ENCODE assay signal across 20 cellular contexts in genomic region chr14:30756594-30756993, GRCh38.
DNase-seq lines count a peak whose midpoint lies in the region; ATAC-seq, FAIRE-seq and TF ChIP-seq lines count a peak whose summit lies in the region.
"Had no signal": no experiment of that assay in that cellular context is flagged by ENCODE, and none has a peak within 500 bp of the region (broad histone marks: within the 10 kb centered on the region; RNA-seq: fewer than 3 reads in every experiment).

No MANE protein-coding gene starts in this region.

- CTCF ChIA-PET in HepG2 (lab: Yijun Ruan, JAX; ENCODE audit: low intra/inter-chr PET ratio, low total read pairs) = no interaction called here

- no peak for TF ChIP-seq EP300 in HepG2 (IDR thresholded peaks at IDR 0.05; ENCODE audit: low read depth in 2 of 2, low read length in 2 of 2)
- no peak for TF ChIP-seq EP300 in HepG2 (CRISPR knock-in tag; IDR thresholded peaks at IDR 0.05; ENCODE audit: borderline replicate concordance)

- H3K27ac ChIP-seq in HepG2 (ENCODE audit: extremely low read length, insufficient read depth, low read length) (no peak overlapping the region), right lobe of liver (no peak overlapping the region), WERI-Rb-1 (no peak overlapping the region)
- H3K27ac ChIP-seq: Peyer's patch had no signal

- DNase-seq in HepG2 (ENCODE audit: low spot score) (no peak), right lobe of liver (no peak), NB4 (ENCODE audit: low read depth) (peak; percentile 6), WERI-Rb-1 (no peak), pons (ENCODE audit: low spot score) (peak; percentile 7), chondrocyte (ENCODE audit: low spot score) (no peak)
- DNase-seq: COR-L47, KBM-7, NCI-H1105, NCI-H1694 treated with DMSO at 0.1 percent for 48 hours, NCI-H2171, NCI-H446, NCI-H748 treated with DMSO at 0.1 percent for 48 hours, Peyer's patch, Right ventricle myocardium superior had no signal

- no peaks in the 10 kb centered on the region for H3K79me2 ChIP-seq in HepG2 (ENCODE audit: insufficient read depth, low read length)

- no peak for TF ChIP-seq RAD21 in HepG2 (CRISPR knock-in tag; IDR thresholded peaks at IDR 0.05)

- H3K4me3 Mint-ChIP-seq in chondrocyte (ENCODE audit: unreplicated experiment) = no peak overlapping the region

- no peaks in the 10 kb centered on the region for H3K36me3 ChIP-seq in HepG2 (replicated peaks in 1 of 2; ENCODE audit: control insufficient read depth in 1 of 2, insufficient read depth in 2 of 2, low read length in 2 of 2)
- H3K36me3 ChIP-seq in right lobe of liver = no peaks in the 10 kb centered on the region
- H3K36me3 ChIP-seq in WERI-Rb-1 = no peaks in the 10 kb centered on the region
- H3K36me3 ChIP-seq: HAP-1, Peyer's patch had no signal

- no peaks in the 10 kb centered on the region for H3K4me1 Mint-ChIP-seq in chondrocyte (ENCODE audit: low read depth)

- H3K4me1 ChIP-seq in HepG2 (ENCODE audit: insufficient read depth, low read length) (peaks cover 7% of the 10 kb centered on the region), right lobe of liver (no peaks in the 10 kb centered on the region)
- H3K4me1 ChIP-seq: HAP-1, Peyer's patch had no signal

- ATAC-seq in HepG2 (peak; percentile 28; the same call in 2 of the 3 replicates), right lobe of liver (no peak), HG02973 (IDR thresholded peaks at IDR 0.05; ENCODE audit: unreplicated experiment) (no peak), GM19023 (IDR thresholded peaks at IDR 0.05; ENCODE audit: unreplicated experiment) (no peak)
- ATAC-seq: SK-N-SH treated with all-trans-retinoic acid at 6 μM for 48 hours had no signal

- no peak overlapping the region for H3K4me2 ChIP-seq in HepG2 (ENCODE audit: low read depth, low read length)

- no TSS peak for BruUV-seq in HepG2 (replicated peaks; lab: Mats Ljungman, UMichigan)

- H3K9ac ChIP-seq in HepG2 (ENCODE audit: insufficient read depth, low read depth, low read length) = no peak overlapping the region

- H3K27ac Mint-ChIP-seq in chondrocyte (ENCODE audit: unreplicated experiment) = no peak overlapping the region

- no peak for FAIRE-seq in HepG2 (lab: Jason Lieb, UNC)
- FAIRE-seq: GM19239 had no signal

- H3K27me3 ChIP-seq in HepG2 (ENCODE audit: control insufficient read depth in 1 of 2, insufficient read depth in 2 of 2, low read length in 2 of 2) (peaks cover 0 to 18% of the 10 kb centered on the region in 2 experiments; a peak in 2 of 5 replicates), right lobe of liver (no peaks in the 10 kb centered on the region), WERI-Rb-1 (ENCODE audit: insufficient read depth, low read depth, severe bottlenecking) (no peaks in the 10 kb centered on the region)
- H3K27me3 ChIP-seq: Peyer's patch had no signal

- H3K4me3 ChIP-seq in HepG2 (replicated peaks in 1 of 3; ENCODE audit: insufficient read depth in 1 of 3, low read depth in 2 of 3, low read length in 3 of 3) (no peak overlapping the region), right lobe of liver (no peak overlapping the region), NB4 (ENCODE audit: low read depth, low read length) (no peak overlapping the region), WERI-Rb-1 (ENCODE audit: low read depth, low read length) (no peak overlapping the region)
- H3K4me3 ChIP-seq: HAP-1, Peyer's patch had no signal

- peaks cover 1% of the 10 kb centered on the region for H3K36me3 Mint-ChIP-seq in chondrocyte (ENCODE audit: low read depth)

- POLR2A ChIA-PET in HepG2 (lab: Yijun Ruan, JAX) = no interaction called here

- TF ChIP-seq POLR2A in HepG2 (IDR thresholded peaks at IDR 0.05; ENCODE audit: insufficient read depth in 1 of 2, low read depth in 2 of 2, low read length in 2 of 2) (no peak), right lobe of liver (IDR thresholded peaks at IDR 0.05) (no peak), NB4 (IDR thresholded peaks at IDR 0.05; ENCODE audit: extremely low read depth, insufficient read length) (no peak)

- H3K27me3 Mint-ChIP-seq in chondrocyte (ENCODE audit: low read depth) = peaks cover 13% of the 10 kb centered on the region

- H4K20me1 ChIP-seq in HepG2 (ENCODE audit: insufficient read depth, low read length) = no peaks in the 10 kb centered on the region

- peaks cover 3% of the 10 kb centered on the region for H3K9me3 Mint-ChIP-seq in chondrocyte (ENCODE audit: low read depth)

- H3K9me3 ChIP-seq in HepG2 (ENCODE audit: low read length) = no peaks in the 10 kb centered on the region
- H3K9me3 ChIP-seq in right lobe of liver = no peaks in the 10 kb centered on the region
- H3K9me3 ChIP-seq in WERI-Rb-1 (ENCODE audit: severe bottlenecking) = no peaks in the 10 kb centered on the region
- H3K9me3 ChIP-seq: HAP-1, Peyer's patch had no signal

- intact Hi-C loops in HepG2 (cut with micrococcal nuclease; ENCODE audit: unreplicated experiment) = no loop called here
- intact Hi-C loops in right lobe of liver (cut with DNase I) = no loop called here

- TF ChIP-seq CTCF in HepG2 (CRISPR knock-in tag; IDR thresholded peaks at IDR 0.05) (peak; percentile 25), right lobe of liver (IDR thresholded peaks at IDR 0.05) (no peak), NB4 (IDR thresholded peaks at IDR 0.05; ENCODE audit: low read depth, low read length) (no peak), WERI-Rb-1 (IDR thresholded peaks at IDR 0.05; ENCODE audit: low read depth, low read length) (0 out of 2 replicates have a peak, but pooled peaks have one; percentile 18), chondrocyte (IDR thresholded peaks at IDR 0.05) (no peak)

- no peak overlapping the region for H2AFZ ChIP-seq in HepG2 (ENCODE audit: low read length)

- in situ Hi-C loops in HepG2 (cut with HindIII; ENCODE audit: extremely low pct_ligation_motif_present, low pct_unique_long_range_greater_than_20kb) = no loop called here

- WGBS in HepG2 (ENCODE audit: low lambda C conversion rate) = under 1% methylated on average over 2 of the region's 2 CpGs
- 68% methylated on average over 2 of the region's 2 CpGs for WGBS in right lobe of liver (ENCODE audit: insufficient coverage, low coverage, low lambda C conversion rate, missing lambda C conversion rate)

TF ChIP-seq in HepG2, 621 proteins besides CTCF, POLR2A, EP300 and RAD21:
- TF ChIP-seq STAG1 (CRISPR knock-in tag; IDR thresholded peaks at IDR 0.05) (peak; percentile 21), ZFP82 (CRISPR knock-in tag; IDR thresholded peaks at IDR 0.05; ENCODE audit: borderline replicate concordance) (no peak), ZFP41 (CRISPR knock-in tag; IDR thresholded peaks at IDR 0.05; ENCODE audit: borderline replicate concordance) (no peak), ZNF354B (CRISPR knock-in tag; IDR thresholded peaks at IDR 0.05) (no peak), GATAD2A (CRISPR knock-in tag; IDR thresholded peaks at IDR 0.05) (no peak), FOXM1 (CRISPR knock-in tag; IDR thresholded peaks at IDR 0.05) (no peak), KAT7 (CRISPR knock-in tag; IDR thresholded peaks at IDR 0.05; ENCODE audit: borderline replicate concordance) (no peak)
- TF ChIP-seq, protein P1, sequence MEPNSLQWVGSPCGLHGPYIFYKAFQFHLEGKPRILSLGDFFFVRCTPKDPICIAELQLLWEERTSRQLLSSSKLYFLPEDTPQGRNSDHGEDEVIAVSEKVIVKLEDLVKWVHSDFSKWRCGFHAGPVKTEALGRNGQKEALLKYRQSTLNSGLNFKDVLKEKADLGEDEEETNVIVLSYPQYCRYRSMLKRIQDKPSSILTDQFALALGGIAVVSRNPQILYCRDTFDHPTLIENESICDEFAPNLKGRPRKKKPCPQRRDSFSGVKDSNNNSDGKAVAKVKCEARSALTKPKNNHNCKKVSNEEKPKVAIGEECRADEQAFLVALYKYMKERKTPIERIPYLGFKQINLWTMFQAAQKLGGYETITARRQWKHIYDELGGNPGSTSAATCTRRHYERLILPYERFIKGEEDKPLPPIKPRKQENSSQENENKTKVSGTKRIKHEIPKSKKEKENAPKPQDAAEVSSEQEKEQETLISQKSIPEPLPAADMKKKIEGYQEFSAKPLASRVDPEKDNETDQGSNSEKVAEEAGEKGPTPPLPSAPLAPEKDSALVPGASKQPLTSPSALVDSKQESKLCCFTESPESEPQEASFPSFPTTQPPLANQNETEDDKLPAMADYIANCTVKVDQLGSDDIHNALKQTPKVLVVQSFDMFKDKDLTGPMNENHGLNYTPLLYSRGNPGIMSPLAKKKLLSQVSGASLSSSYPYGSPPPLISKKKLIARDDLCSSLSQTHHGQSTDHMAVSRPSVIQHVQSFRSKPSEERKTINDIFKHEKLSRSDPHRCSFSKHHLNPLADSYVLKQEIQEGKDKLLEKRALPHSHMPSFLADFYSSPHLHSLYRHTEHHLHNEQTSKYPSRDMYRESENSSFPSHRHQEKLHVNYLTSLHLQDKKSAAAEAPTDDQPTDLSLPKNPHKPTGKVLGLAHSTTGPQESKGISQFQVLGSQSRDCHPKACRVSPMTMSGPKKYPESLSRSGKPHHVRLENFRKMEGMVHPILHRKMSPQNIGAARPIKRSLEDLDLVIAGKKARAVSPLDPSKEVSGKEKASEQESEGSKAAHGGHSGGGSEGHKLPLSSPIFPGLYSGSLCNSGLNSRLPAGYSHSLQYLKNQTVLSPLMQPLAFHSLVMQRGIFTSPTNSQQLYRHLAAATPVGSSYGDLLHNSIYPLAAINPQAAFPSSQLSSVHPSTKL (CRISPR knock-in tag; IDR thresholded peaks at IDR 0.05) = no peak

Comparison
In these comparisons a context has a peak if more than half of its experiments do, and no peak if none do; other contexts are left out.
1. CTCF ChIP-seq: peak in HepG2 (single experiment) and WERI-Rb-1 (single experiment); none in right lobe of liver (0 of 4), NB4 (single experiment) and chondrocyte (single experiment).
2. DNase-seq: peak in NB4 (single experiment) and pons (single experiment); none in HepG2 (single experiment), right lobe of liver (0 of 3), WERI-Rb-1 (single experiment) and chondrocyte (single experiment).